ENCODE assay signal across 21 cellular contexts in genomic region chr17:57641761-57642160, GRCh38.
"Had no signal": no experiment of that assay in that cellular context is flagged by ENCODE, and none has a peak within 500 bp of the region (broad histone marks: within the 10 kb centered on the region; RNA-seq: fewer than 3 reads in every experiment).

No MANE protein-coding gene starts in this region.

- H3K27ac ChIP-seq: HL-60, PC-9, Peyer's patch, SJCRH30 had no signal

- H2AFZ ChIP-seq: PC-9 had no signal

- ATAC-seq: Right ventricle myocardium inferior, SK-N-SH treated with all-trans-retinoic acid at 6 μM for 48 hours had no signal

- H3K27me3 ChIP-seq: Peyer's patch, SJCRH30 had no signal

- H3K4me2 ChIP-seq: PC-9 had no signal

- DNase-seq: KBM-7, MV-4-11, NCI-H1092, NCI-H1105 treated with DMSO at 0.1 percent for 48 hours, NCI-H1417 treated with DMSO at 0.1 percent for 48 hours, NCI-H146, NCI-H1694 treated with DMSO at 0.1 percent for 48 hours, NCI-H1930, NCI-H2081, NCI-H2107, NCI-H2227 treated with DMSO at 0.1 percent for 48 hours, NCI-H526 treated with DMSO at 0.1 percent for 48 hours, NCI-H774, OCI-M1, PC-9, Peyer's patch, SHP77 treated with DMSO at 0.1 percent for 48 hours, SJCRH30 had no signal

- H3K36me3 ChIP-seq: Peyer's patch, SJCRH30 had no signal

- H3K4me3 ChIP-seq: PC-9, Peyer's patch, SJCRH30 had no signal

- H3K9me3 ChIP-seq: Peyer's patch, SJCRH30 had no signal
